24 cellular contexts compared by ENCODE assay signal in genomic region chr2:62263076-62263475, GRCh38.
DNase-seq lines count a peak whose midpoint lies in the region; ATAC-seq and TF ChIP-seq lines count a peak whose summit lies in the region.
"Had no signal": no experiment of that assay in that cellular context is flagged by ENCODE, and none has a peak within 500 bp of the region (broad histone marks: within the 10 kb centered on the region; RNA-seq: fewer than 3 reads in every experiment).

No MANE protein-coding gene starts in this region.

- H3K27me3 Mint-ChIP-seq in WTC11 (ENCODE audit: low read depth): no peaks in the 10 kb centered on the region
- no peaks in the 10 kb centered on the region for H3K27me3 Mint-ChIP-seq in stimulated activated memory B cell treated with anti-CD40 and anti-IgM and Interleukin-4, amounts not matched to agents 10 μg/mL and 1 μg/mL and 100 μg/mL, for 72 hours
- no peaks in the 10 kb centered on the region for H3K27me3 Mint-ChIP-seq in CD4-positive, alpha-beta T cell
- no peaks in the 10 kb centered on the region for H3K27me3 Mint-ChIP-seq in CD8-positive, alpha-beta T cell (ENCODE audit: low read depth)

- no peak overlapping the region for H2BK120ac ChIP-seq in mesenchymal stem cell (ENCODE audit: low read depth, low read length)

- peaks cover 33% of the 10 kb centered on the region for H3K4me1 Mint-ChIP-seq in WTC11
- H3K4me1 Mint-ChIP-seq in stimulated activated memory B cell treated with anti-CD40 and anti-IgM and Interleukin-4, amounts not matched to agents 10 μg/mL and 1 μg/mL and 100 μg/mL, for 72 hours: no peaks in the 10 kb centered on the region
- no peaks in the 10 kb centered on the region for H3K4me1 Mint-ChIP-seq in CD4-positive, alpha-beta T cell (ENCODE audit: low read depth)
- no peaks in the 10 kb centered on the region for H3K4me1 Mint-ChIP-seq in CD8-positive, alpha-beta T cell (ENCODE audit: low read depth)

- WGBS in mesenchymal stem cell: no CpG with 5 or more reads among the region's 3 CpGs

- CTCF ChIA-PET in WTC11 (lab: Charles Lee): no interaction called here
- CTCF ChIA-PET in CD4-positive, alpha-beta T cell (lab: Charles Lee): interaction anchor here (1.6 kb wide), 1 partner anchor 9 kb away, joined by 3 read pairs; no protein-coding TSS in a partner anchor
- CTCF ChIA-PET in CD8-positive, alpha-beta T cell (lab: Charles Lee): interaction anchor here (0.7 kb wide), 1 partner anchor 38 kb away, joined by 3 read pairs; no protein-coding TSS in a partner anchor

- no peak overlapping the region for H2BK12ac ChIP-seq in mesenchymal stem cell (ENCODE audit: low read length in 2 of 2)

- H3K18ac ChIP-seq in mesenchymal stem cell (ENCODE audit: low read depth in 1 of 2, low read length in 2 of 2): no peak overlapping the region

- H3K23ac ChIP-seq in mesenchymal stem cell (ENCODE audit: low read length in 2 of 2): no peak overlapping the region

- no peaks in the 10 kb centered on the region for H3K36me3 ChIP-seq in mesenchymal stem cell (ENCODE audit: control insufficient read depth in 1 of 2, insufficient read depth in 2 of 2, low read depth in 1 of 2, low read length in 2 of 2)
- H3K36me3 ChIP-seq in CD8-positive, alpha-beta T cell (ENCODE audit: insufficient read depth, low read length): no peaks in the 10 kb centered on the region
- H3K36me3 ChIP-seq: SJSA1 had no signal

- POLR2A ChIA-PET in WTC11 (lab: Charles Lee): interaction anchor here (0.7 kb wide), 1 partner anchor 960 kb away, joined by 3 read pairs; no protein-coding TSS in a partner anchor
- POLR2A ChIA-PET in CD4-positive, alpha-beta T cell (lab: Charles Lee): no interaction called here
- POLR2A ChIA-PET in CD8-positive, alpha-beta T cell (lab: Charles Lee): no interaction called here

- H3K27me3 ChIP-seq in mesenchymal stem cell (ENCODE audit: control insufficient read depth in 1 of 2, insufficient read depth in 1 of 2, low read length in 2 of 2): no peaks in the 10 kb centered on the region
- H3K27me3 ChIP-seq in CD4-positive, alpha-beta T cell (ENCODE audit: control insufficient read depth, insufficient read depth, low read length): no peaks in the 10 kb centered on the region
- H3K27me3 ChIP-seq in CD8-positive, alpha-beta T cell (ENCODE audit: insufficient read depth, low read length): no peaks in the 10 kb centered on the region
- H3K27me3 ChIP-seq: SJSA1 had no signal

- no peak overlapping the region for H3K27ac ChIP-seq in mesenchymal stem cell (ENCODE audit: low read length, poor library complexity, severe bottlenecking)
- H3K27ac ChIP-seq in CD4-positive, alpha-beta T cell (ENCODE audit: low read depth, low read length): no peak overlapping the region
- H3K27ac ChIP-seq in CD8-positive, alpha-beta T cell (ENCODE audit: low read depth, low read length): no peak overlapping the region
- H3K27ac ChIP-seq: 22Rv1, SJSA1 had no signal

- H3K9me3 Mint-ChIP-seq in WTC11: no peaks in the 10 kb centered on the region
- no peaks in the 10 kb centered on the region for H3K9me3 Mint-ChIP-seq in stimulated activated memory B cell treated with anti-CD40 and anti-IgM and Interleukin-4, amounts not matched to agents 10 μg/mL and 1 μg/mL and 100 μg/mL, for 72 hours
- no peaks in the 10 kb centered on the region for H3K9me3 Mint-ChIP-seq in CD4-positive, alpha-beta T cell
- H3K9me3 Mint-ChIP-seq in CD8-positive, alpha-beta T cell: no peaks in the 10 kb centered on the region

- no peaks in the 10 kb centered on the region; the same call in 1 of the 2 replicates for H3K36me3 Mint-ChIP-seq in WTC11
- H3K36me3 Mint-ChIP-seq in stimulated activated memory B cell treated with anti-CD40 and anti-IgM and Interleukin-4, amounts not matched to agents 10 μg/mL and 1 μg/mL and 100 μg/mL, for 72 hours: no peaks in the 10 kb centered on the region
- H3K36me3 Mint-ChIP-seq in CD4-positive, alpha-beta T cell (ENCODE audit: low read depth): no peaks in the 10 kb centered on the region
- H3K36me3 Mint-ChIP-seq in CD8-positive, alpha-beta T cell: no peaks in the 10 kb centered on the region

- H3K14ac ChIP-seq in mesenchymal stem cell (ENCODE audit: low read length in 2 of 2): no peak overlapping the region

- no peak overlapping the region for H2BK15ac ChIP-seq in mesenchymal stem cell (ENCODE audit: low read depth, poor library complexity, severe bottlenecking)

- H3K4me2 ChIP-seq in mesenchymal stem cell (ENCODE audit: low read length, poor library complexity, severe bottlenecking): no peak overlapping the region

- no peak overlapping the region for H4K91ac ChIP-seq in mesenchymal stem cell (ENCODE audit: low read length)

- TF ChIP-seq CTCF in WTC11 (IDR thresholded peaks at IDR 0.05): no peak
- no peak for TF ChIP-seq CTCF in CD4-positive, alpha-beta T cell (IDR thresholded peaks at IDR 0.05)
- no peak for TF ChIP-seq CTCF in CD8-positive, alpha-beta T cell (IDR thresholded peaks at IDR 0.05)

- H3K4ac ChIP-seq in mesenchymal stem cell (ENCODE audit: low read depth in 1 of 2, low read length in 2 of 2): no peak overlapping the region

- peaks cover 4% of the 10 kb centered on the region for H3K4me1 ChIP-seq in mesenchymal stem cell (ENCODE audit: control insufficient read depth, insufficient read depth, low read depth, low read length)
- no peaks in the 10 kb centered on the region for H3K4me1 ChIP-seq in CD8-positive, alpha-beta T cell (ENCODE audit: insufficient read depth, low read length)
- H3K4me1 ChIP-seq: SJSA1 had no signal

- H3K9me3 ChIP-seq in mesenchymal stem cell (ENCODE audit: control insufficient read depth, low read length): no peaks in the 10 kb centered on the region
- no peaks in the 10 kb centered on the region for H3K9me3 ChIP-seq in CD4-positive, alpha-beta T cell (ENCODE audit: control insufficient read depth, low read length)
- no peaks in the 10 kb centered on the region for H3K9me3 ChIP-seq in CD8-positive, alpha-beta T cell (ENCODE audit: low read length)
- H3K9me3 ChIP-seq: SJSA1 had no signal

- ATAC-seq in WTC11: no peak
- ATAC-seq in stimulated activated memory B cell treated with anti-CD40 and anti-IgM and Interleukin-4, amounts not matched to agents 10 μg/mL and 1 μg/mL and 100 μg/mL, for 72 hours: no peak
- no peak for ATAC-seq in CD4-positive, alpha-beta T cell (ENCODE audit: poor library complexity)
- no peak for ATAC-seq in CD8-positive, alpha-beta T cell
- ATAC-seq: GM12878, HCT116, HepG2 had no signal

- H3K4me3 Mint-ChIP-seq in WTC11: no peak overlapping the region
- no peak overlapping the region for H3K4me3 Mint-ChIP-seq in stimulated activated memory B cell treated with anti-CD40 and anti-IgM and Interleukin-4, amounts not matched to agents 10 μg/mL and 1 μg/mL and 100 μg/mL, for 72 hours
- H3K4me3 Mint-ChIP-seq in CD4-positive, alpha-beta T cell: no peak overlapping the region
- no peak overlapping the region for H3K4me3 Mint-ChIP-seq in CD8-positive, alpha-beta T cell

- H2AFZ ChIP-seq in mesenchymal stem cell (ENCODE audit: low read depth, low read length): no peak overlapping the region

- no peak overlapping the region for H3K9ac ChIP-seq in mesenchymal stem cell (ENCODE audit: low read length)

- no peak overlapping the region for H4K8ac ChIP-seq in mesenchymal stem cell (ENCODE audit: low read length)

- intact Hi-C loops in CD4-positive, alpha-beta T cell (cut with DNase I, micrococcal nuclease): no loop called here
- intact Hi-C loops in CD8-positive, alpha-beta T cell (cut with DNase I, micrococcal nuclease): no loop called here

- no peaks in the 10 kb centered on the region for H3K79me1 ChIP-seq in mesenchymal stem cell (replicated peaks; ENCODE audit: low read length, poor library complexity, severe bottlenecking)

- H3K4me3 ChIP-seq in mesenchymal stem cell (ENCODE audit: insufficient read depth in 1 of 2, low read depth in 1 of 2, low read length in 2 of 2): no peak overlapping the region
- H3K4me3 ChIP-seq in CD8-positive, alpha-beta T cell (ENCODE audit: low read depth, low read length): no peak overlapping the region
- H3K4me3 ChIP-seq: GM12878, SJSA1 had no signal

- DNase-seq in DMS53 (lab: John Stamatoyannopoulos, UW) (peak; percentile 6), DMS53 treated with DMSO at 0.1 percent for 48 hours (lab: John Stamatoyannopoulos, UW; ENCODE audit: unreplicated experiment) (no peak), WTC11 (ENCODE audit: low spot score) (no peak), mesenchymal stem cell (no peak), activated gamma-delta T cell treated with Interleukin-2 at 50 U/mL for 16 hours (no peak)
- DNase-seq in CD4-positive, alpha-beta T cell: no peak
- DNase-seq in CD8-positive, alpha-beta T cell: no peak
- DNase-seq: ACHN; Karpas-422; NCI-H1092 treated with DMSO at 0.1 percent for 48 hours; NCI-H1436; NCI-H187 treated with DMSO at 0.1 percent for 48 hours; NCI-H446; NCI-H524 treated with DMSO at 0.1 percent for 48 hours; NCI-H774; NK-92 treated with Interleukin-12 subunit alpha and Interleukin-12 subunit beta, amount 100 ng/mL, for 24 hours; Right ventricle myocardium superior; RPMI8226 had no signal

- H3K27ac Mint-ChIP-seq in WTC11: peak overlapping the region; percentile 22; the same call in 1 of the 2 replicates
- peak overlapping the region; percentile 31 for H3K27ac Mint-ChIP-seq in stimulated activated memory B cell treated with anti-CD40 and anti-IgM and Interleukin-4, amounts not matched to agents 10 μg/mL and 1 μg/mL and 100 μg/mL, for 72 hours
- H3K27ac Mint-ChIP-seq in CD4-positive, alpha-beta T cell: no peak overlapping the region
- no peak overlapping the region for H3K27ac Mint-ChIP-seq in CD8-positive, alpha-beta T cell

- H2BK5ac ChIP-seq in mesenchymal stem cell (ENCODE audit: low read depth, low read length, poor library complexity, severe bottlenecking): no peak overlapping the region

- H2AK5ac ChIP-seq in mesenchymal stem cell (ENCODE audit: low read length, severe bottlenecking): peak overlapping the region; percentile 56

TF ChIP-seq in WTC11, 78 proteins besides CTCF, POLR2A, EP300 and RAD21 (continues in another document):
- TF ChIP-seq ZNF512 (CRISPR knock-in tag; IDR thresholded peaks at IDR 0.05; ENCODE audit: borderline replicate concordance) (no peak), SMAD3 (CRISPR knock-in tag; IDR thresholded peaks at IDR 0.05; ENCODE audit: borderline replicate concordance) (no peak), ZNF138 (CRISPR knock-in tag; conservative IDR thresholded peaks at IDR 0.05) (no peak)

Comparison
In these comparisons a context has a peak if more than half of its experiments do, and no peak if none do; other contexts are left out.
1. H3K27ac Mint-ChIP-seq: peak in WTC11 (single experiment) and stimulated activated memory B cell treated with anti-CD40 and anti-IgM and Interleukin-4, amounts not matched to agents 10 μg/mL and 1 μg/mL and 100 μg/mL, for 72 hours (single experiment); none in CD4-positive, alpha-beta T cell (single experiment) and CD8-positive, alpha-beta T cell (single experiment).